In genomic region chr12:110501378-110501721, GRCh38 we compare ENCODE assay signal across 8 cellular contexts. TPM values are rescaled to one million over a fixed set of nuclear protein-coding genes. Genes with fewer than 3 reads are reported as not detected.
DNase-seq lines count a peak whose midpoint lies in the region; ATAC-seq lines count a peak whose summit lies in the region.

No MANE protein-coding gene starts in this region.

- peak; percentile 10 for ATAC-seq in GM21360 (IDR thresholded peaks at IDR 0.05; ENCODE audit: unreplicated experiment)

- H3K4me1 ChIP-seq in Karpas-422 (ENCODE audit: low read length) (peaks cover 26% of the 10 kb centered on the region), mesodermal cell (ENCODE audit: control insufficient read depth, insufficient read depth, low read length, poor library complexity, severe bottlenecking) (peaks cover 11% of the 10 kb centered on the region)

- 0 to 1% methylated on average over 7 to 15 of the region's 16 CpGs for WGBS in mesodermal cell (ENCODE audit: insufficient coverage in 2 of 2), 2 experiments

- H2AFZ ChIP-seq in Karpas-422 (ENCODE audit: low read length): no peak overlapping the region; the same call in 1 of the 2 replicates

- H3K4me2 ChIP-seq in Karpas-422 (ENCODE audit: low read depth, low read length, poor library complexity, severe bottlenecking): peak overlapping the region; percentile 77

- H3K4me3 ChIP-seq in Karpas-422 (ENCODE audit: low read length): peak overlapping the region; percentile 95
- H3K4me3 ChIP-seq in mesodermal cell (ENCODE audit: extremely low read depth, insufficient read depth, low read length, poor library complexity, severe bottlenecking): peak overlapping the region; percentile 89

- peaks cover 52% of the 10 kb centered on the region for H3K79me2 ChIP-seq in Karpas-422 (ENCODE audit: low read length)

- peak; percentile 53 for DNase-seq in DMS114 treated with DMSO at 0.1 percent for 48 hours (lab: John Stamatoyannopoulos, UW; ENCODE audit: unreplicated experiment)
- DNase-seq in Karpas-422: peak; percentile 80
- peak; percentile 32 for DNase-seq in SK-MEL-5 (ENCODE audit: low read depth, low spot score)
- DNase-seq in dermis blood vessel endothelial cell: peak; percentile 61
- DNase-seq in ureter (ENCODE audit: low spot score): peak; percentile 53
- no peak for DNase-seq in retina

- H3K9me2 ChIP-seq in Karpas-422 (replicated peaks; ENCODE audit: insufficient read depth, low read length): no peaks in the 10 kb centered on the region

- no peaks in the 10 kb centered on the region for H3K27me3 ChIP-seq in Karpas-422 (ENCODE audit: low read length)

- H3K36me3 ChIP-seq in Karpas-422 (ENCODE audit: insufficient read depth, low read length) (peaks cover 20% of the 10 kb centered on the region; the same call in 1 of the 2 replicates), mesodermal cell (ENCODE audit: control insufficient read depth, insufficient read depth, low read length) (peaks cover 15% of the 10 kb centered on the region)

- peak overlapping the region; percentile 92 for H3K9ac ChIP-seq in Karpas-422 (ENCODE audit: low read length)

- in situ Hi-C loops in SK-MEL-5 (cut with HindIII; ENCODE audit: low pct_unique_long_range_greater_than_20kb, low sequenced_read_pairs): no loop called here

- no peaks in the 10 kb centered on the region for H3K9me3 ChIP-seq in Karpas-422 (ENCODE audit: low read length)
- H3K9me3 ChIP-seq in mesodermal cell (ENCODE audit: control insufficient read depth, low read length): peaks cover 7% of the 10 kb centered on the region

- H4K20me1 ChIP-seq in Karpas-422 (ENCODE audit: insufficient read depth, low read depth, low read length): no peaks in the 10 kb centered on the region

- H3K27ac ChIP-seq in Karpas-422 (ENCODE audit: low read length) (peak overlapping the region; percentile 66), mesodermal cell (ENCODE audit: low read depth, low read length, severe bottlenecking) (peak overlapping the region; percentile 41)

RNA-seq across cellular contexts. Expression of gene VPS29, which starts 0.6 kb away (rescaled TPM):
- 74.6 and 103 TPM in 2 replicates for total RNA-seq in Karpas-422 (2014; rRNA removed; shearing (Covaris generic); ENCODE audit: low replicate concordance)
- 62.1 and 76.5 TPM in 2 replicates for total RNA-seq in SK-MEL-5 (2014; rRNA removed; shearing (Covaris generic))
- polyA plus RNA-seq in SK-MEL-5 (2015; cell fraction: cytosol; rRNA removed): 66.2 and 93.4 TPM in 2 replicates
- 235 and 333 TPM in 2 replicates for polyA plus RNA-seq in SK-MEL-5 (2015; cell fraction: nucleus; rRNA removed)
- total RNA-seq in dermis blood vessel endothelial cell: 77.1 and 78.3 TPM in 2 replicates
- 95.2 TPM for polyA plus RNA-seq in mesodermal cell (2013, experiment 1 of 2)
- 93.4 TPM for polyA plus RNA-seq in mesodermal cell (2013, experiment 2 of 2)
- total RNA-seq in ureter: 120 TPM

RNA-seq across cellular contexts. Expression of gene RAD9B, which starts 0.8 kb away (rescaled TPM):
- total RNA-seq in Karpas-422 (2014; rRNA removed; shearing (Covaris generic); ENCODE audit: low replicate concordance): 0.32 and 1.4 TPM in 2 replicates
- 0.45 and 0.61 TPM in 2 replicates for total RNA-seq in SK-MEL-5 (2014; rRNA removed; shearing (Covaris generic))
- 0.53 and 0.80 TPM in 2 replicates for polyA plus RNA-seq in SK-MEL-5 (2015; cell fraction: cytosol; rRNA removed)
- polyA plus RNA-seq in SK-MEL-5 (2015; cell fraction: nucleus; rRNA removed): 0.75 and 1.0 TPM in 2 replicates
- total RNA-seq in dermis blood vessel endothelial cell (0.14 and 1.2 TPM in 2 replicates), ureter (0.57 TPM)
- not detected for polyA plus RNA-seq in mesodermal cell (2013, experiment 1 of 2)
- 0.56 TPM for polyA plus RNA-seq in mesodermal cell (2013, experiment 2 of 2)

RNA-seq across cellular contexts. Expression of gene FAM216A, which starts 32.7 kb away (rescaled TPM):
- 59.9 and 62.7 TPM in 2 replicates for total RNA-seq in Karpas-422 (2014; rRNA removed; shearing (Covaris generic); ENCODE audit: low replicate concordance)
- 24.4 and 25.3 TPM in 2 replicates for total RNA-seq in SK-MEL-5 (2014; rRNA removed; shearing (Covaris generic))
- 19.8 and 21.9 TPM in 2 replicates for polyA plus RNA-seq in SK-MEL-5 (2015; cell fraction: cytosol; rRNA removed)
- polyA plus RNA-seq in SK-MEL-5 (2015; cell fraction: nucleus; rRNA removed): 31.4 and 41.5 TPM in 2 replicates
- 8.8 and 10.1 TPM in 2 replicates for total RNA-seq in dermis blood vessel endothelial cell
- 18.5 TPM for polyA plus RNA-seq in mesodermal cell (2013, experiment 1 of 2)
- polyA plus RNA-seq in mesodermal cell (2013, experiment 2 of 2): 19.0 TPM
- total RNA-seq in ureter: 4.2 TPM

RNA-seq across cellular contexts. Expression of gene GPN3, which starts 33.3 kb away (rescaled TPM):
- 28.0 and 32.8 TPM in 2 replicates for total RNA-seq in Karpas-422 (2014; rRNA removed; shearing (Covaris generic); ENCODE audit: low replicate concordance)
- total RNA-seq in SK-MEL-5 (2014; rRNA removed; shearing (Covaris generic)): 39.9 and 40.2 TPM in 2 replicates
- polyA plus RNA-seq in SK-MEL-5 (2015; cell fraction: cytosol; rRNA removed): 27.4 and 27.8 TPM in 2 replicates
- 5.2 and 12.6 TPM in 2 replicates for polyA plus RNA-seq in SK-MEL-5 (2015; cell fraction: nucleus; rRNA removed)
- total RNA-seq in dermis blood vessel endothelial cell (19.9 and 22.7 TPM in 2 replicates), ureter (20.3 TPM)
- 37.7 TPM for polyA plus RNA-seq in mesodermal cell (2013, experiment 1 of 2)
- 41.5 TPM for polyA plus RNA-seq in mesodermal cell (2013, experiment 2 of 2)

RNA-seq across cellular contexts. Expression of gene ARPC3, which starts 51.2 kb away (rescaled TPM):
- total RNA-seq in Karpas-422 (2014; rRNA removed; shearing (Covaris generic); ENCODE audit: low replicate concordance): 240 and 483 TPM in 2 replicates
- 335 and 355 TPM in 2 replicates for total RNA-seq in SK-MEL-5 (2014; rRNA removed; shearing (Covaris generic))
- 475 and 531 TPM in 2 replicates for polyA plus RNA-seq in SK-MEL-5 (2015; cell fraction: cytosol; rRNA removed)
- polyA plus RNA-seq in SK-MEL-5 (2015; cell fraction: nucleus; rRNA removed): 83.5 and 136 TPM in 2 replicates
- total RNA-seq in dermis blood vessel endothelial cell: 297 and 356 TPM in 2 replicates
- 420 TPM for polyA plus RNA-seq in mesodermal cell (2013, experiment 1 of 2)
- polyA plus RNA-seq in mesodermal cell (2013, experiment 2 of 2): 471 TPM
- total RNA-seq in ureter: 250 TPM
